Comparison of ENCODE assay signal across 28 cellular contexts in the genomic region with DNA sequence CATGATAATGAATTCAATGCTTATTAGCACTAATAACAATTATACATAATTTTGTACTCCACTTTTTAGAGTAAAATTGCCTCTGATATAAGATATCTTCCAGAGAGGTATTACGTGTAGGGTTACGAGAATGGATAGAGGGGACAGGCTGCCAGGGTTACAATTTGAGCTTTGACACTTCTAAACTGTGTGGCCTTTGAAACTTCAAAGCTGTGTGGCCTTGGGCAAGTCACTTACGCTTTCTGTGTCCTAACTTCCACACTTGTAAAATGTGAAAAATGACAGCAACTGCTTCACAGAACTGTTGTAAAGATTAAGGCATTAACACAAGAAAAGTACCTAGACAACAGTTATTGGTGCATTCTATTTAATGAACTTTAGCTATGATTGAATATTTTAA.
"Had no signal": no experiment of that assay in that cellular context is flagged by ENCODE, and none has a peak within 500 bp of the region (broad histone marks: within the 10 kb centered on the region; RNA-seq: fewer than 3 reads in every experiment).

No MANE protein-coding gene starts in this region.

- H3K4me3 ChIP-seq: stomach, suprapubic skin, testis, thoracic aorta, thyroid gland, tibial artery, tibial nerve, transverse colon, upper lobe of left lung, upper lobe of right lung, uterus, vagina had no signal

- H3K27me3 ChIP-seq: stomach, suprapubic skin, testis, thyroid gland, tibial artery, tibial nerve, transverse colon, upper lobe of left lung, upper lobe of right lung, uterus, vagina had no signal

- DNase-seq: stimulated activated CD4-positive, alpha-beta T cell treated with anti-CD3 and anti-CD28 coated beads, Interleukin-2, amount 100 ng/mL, for 48 hours; stimulated activated CD4-positive, alpha-beta T cell treated with anti-CD3 and anti-CD28 coated beads, Interleukin-4, amount 100 ng/mL, for 1 hour; stimulated activated CD4-positive, alpha-beta T cell treated with anti-CD3 and anti-CD28 coated beads, Interleukin-4, amount 100 ng/mL, for 24 hours; stimulated activated CD4-positive, alpha-beta T cell treated with anti-CD3 and anti-CD28 coated beads, Interleukin-4, amount 100 ng/mL, for 4 hours; stimulated activated CD8-positive, alpha-beta memory T cell treated with anti-CD3 and anti-CD28 coated beads, Interleukin-4, amount 100 ng/mL, for 48 hours; stimulated activated naive B cell treated with anti-CD40 and anti-IgM and Interleukin-4, amounts not matched to agents 10 μg/mL and 1 μg/mL and 100 μg/mL, for 72 hours; stimulated activated naive CD4-positive, alpha-beta T cell; stimulated activated naive CD4-positive, alpha-beta T cell treated with Interleukin-2 at 50 U/mL for 16 hours; stimulated activated naive CD8-positive, alpha-beta T cell treated with anti-CD3 and anti-CD28 coated beads, Interleukin-15, amount 100 ng/mL, for 72 hours; stimulated activated naive CD8-positive, alpha-beta T cell treated with anti-CD3 and anti-CD28 coated beads, Interleukin-15, Interleukin-2, amounts not matched to agents 100 U/mL and 50 U/mL, for 24 hours; stomach; substantia nigra; testis; thyroid gland; tibial artery; transverse colon; trophoblast cell; upper lobe of left lung; upper lobe of right lung; uterus had no signal

- H3K4me1 ChIP-seq: stomach, suprapubic skin, testis, thyroid gland, tibial artery, tibial nerve, transverse colon, upper lobe of left lung, upper lobe of right lung, uterus, vagina had no signal

- H3K27me3 Mint-ChIP-seq: stimulated activated memory B cell treated with anti-CD40 and anti-IgM and Interleukin-4, amounts not matched to agents 10 μg/mL and 1 μg/mL and 100 μg/mL, for 72 hours; stimulated activated naive B cell treated with anti-CD40 and anti-IgM and Interleukin-4, amounts not matched to agents 10 μg/mL and 1 μg/mL and 100 μg/mL, for 72 hours; stimulated activated naive CD8-positive, alpha-beta T cell treated with anti-CD3 and anti-CD28 coated beads, Interleukin-15, amount 100 ng/mL, for 72 hours had no signal

- ATAC-seq: stimulated activated effector memory CD8-positive, alpha-beta T cell treated with anti-CD3 and anti-CD28 coated beads, Interleukin-12 subunit alpha, Interleukin-12 subunit beta, amount 100 ng/mL, for 72 hours; stimulated activated memory B cell treated with anti-CD40 and anti-IgM and Interleukin-4, amounts not matched to agents 10 μg/mL and 1 μg/mL and 100 μg/mL, for 72 hours; stimulated activated naive B cell treated with anti-CD40 and anti-IgM and Interleukin-4, amounts not matched to agents 10 μg/mL and 1 μg/mL and 100 μg/mL, for 72 hours; stimulated activated naive CD8-positive, alpha-beta T cell treated with anti-CD3 and anti-CD28 coated beads, Interleukin-15, amount 100 ng/mL, for 72 hours; stimulated activated naive CD8-positive, alpha-beta T cell treated with anti-CD3 and anti-CD28 coated beads, Interleukin-15, Interleukin-2, amounts not matched to agents 100 U/mL and 50 U/mL, for 24 hours; upper lobe of right lung had no signal

- H3K36me3 Mint-ChIP-seq: stimulated activated effector memory CD8-positive, alpha-beta T cell treated with anti-CD3 and anti-CD28 coated beads, Interleukin-12 subunit alpha, Interleukin-12 subunit beta, amount 100 ng/mL, for 72 hours; stimulated activated memory B cell treated with anti-CD40 and anti-IgM and Interleukin-4, amounts not matched to agents 10 μg/mL and 1 μg/mL and 100 μg/mL, for 72 hours; stimulated activated naive B cell treated with anti-CD40 and anti-IgM and Interleukin-4, amounts not matched to agents 10 μg/mL and 1 μg/mL and 100 μg/mL, for 72 hours; type B pancreatic cell had no signal

- H3K4me3 Mint-ChIP-seq: stimulated activated effector memory CD8-positive, alpha-beta T cell treated with anti-CD3 and anti-CD28 coated beads, Interleukin-12 subunit alpha, Interleukin-12 subunit beta, amount 100 ng/mL, for 72 hours; stimulated activated memory B cell treated with anti-CD40 and anti-IgM and Interleukin-4, amounts not matched to agents 10 μg/mL and 1 μg/mL and 100 μg/mL, for 72 hours; stimulated activated naive B cell treated with anti-CD40 and anti-IgM and Interleukin-4, amounts not matched to agents 10 μg/mL and 1 μg/mL and 100 μg/mL, for 72 hours; stimulated activated naive CD8-positive, alpha-beta T cell treated with anti-CD3 and anti-CD28 coated beads, Interleukin-15, amount 100 ng/mL, for 72 hours; stimulated activated naive CD8-positive, alpha-beta T cell treated with anti-CD3 and anti-CD28 coated beads, Interleukin-15, Interleukin-2, amounts not matched to agents 100 ng/mL and 50 ng/mL, for 24 hours; type B pancreatic cell had no signal

- H3K36me3 ChIP-seq: stomach, suprapubic skin, thoracic aorta, thyroid gland, tibial artery, tibial nerve, transverse colon, upper lobe of left lung, upper lobe of right lung, uterus, vagina had no signal

- H3K4me1 Mint-ChIP-seq: stimulated activated effector memory CD8-positive, alpha-beta T cell treated with anti-CD3 and anti-CD28 coated beads, Interleukin-12 subunit alpha, Interleukin-12 subunit beta, amount 100 ng/mL, for 72 hours; stimulated activated memory B cell treated with anti-CD40 and anti-IgM and Interleukin-4, amounts not matched to agents 10 μg/mL and 1 μg/mL and 100 μg/mL, for 72 hours; stimulated activated naive B cell treated with anti-CD40 and anti-IgM and Interleukin-4, amounts not matched to agents 10 μg/mL and 1 μg/mL and 100 μg/mL, for 72 hours; stimulated activated naive CD8-positive, alpha-beta T cell treated with anti-CD3 and anti-CD28 coated beads, Interleukin-15, amount 100 ng/mL, for 72 hours had no signal

- H3K27ac Mint-ChIP-seq: stimulated activated effector memory CD8-positive, alpha-beta T cell treated with anti-CD3 and anti-CD28 coated beads, Interleukin-12 subunit alpha, Interleukin-12 subunit beta, amount 100 ng/mL, for 72 hours; stimulated activated memory B cell treated with anti-CD40 and anti-IgM and Interleukin-4, amounts not matched to agents 10 μg/mL and 1 μg/mL and 100 μg/mL, for 72 hours; stimulated activated naive B cell treated with anti-CD40 and anti-IgM and Interleukin-4, amounts not matched to agents 10 μg/mL and 1 μg/mL and 100 μg/mL, for 72 hours; stimulated activated naive CD8-positive, alpha-beta T cell treated with anti-CD3 and anti-CD28 coated beads, Interleukin-15, amount 100 ng/mL, for 72 hours; stimulated activated naive CD8-positive, alpha-beta T cell treated with anti-CD3 and anti-CD28 coated beads, Interleukin-15, Interleukin-2, amounts not matched to agents 100 ng/mL and 50 ng/mL, for 24 hours; type B pancreatic cell had no signal

- H3K27ac ChIP-seq: stomach, suprapubic skin, testis, thoracic aorta, thyroid gland, tibial artery, tibial nerve, transverse colon, upper lobe of left lung, upper lobe of right lung, uterus, vagina had no signal

- H3K9me3 Mint-ChIP-seq: stimulated activated effector memory CD8-positive, alpha-beta T cell treated with anti-CD3 and anti-CD28 coated beads, Interleukin-12 subunit alpha, Interleukin-12 subunit beta, amount 100 ng/mL, for 72 hours; stimulated activated memory B cell treated with anti-CD40 and anti-IgM and Interleukin-4, amounts not matched to agents 10 μg/mL and 1 μg/mL and 100 μg/mL, for 72 hours; stimulated activated naive B cell treated with anti-CD40 and anti-IgM and Interleukin-4, amounts not matched to agents 10 μg/mL and 1 μg/mL and 100 μg/mL, for 72 hours; stimulated activated naive CD8-positive, alpha-beta T cell treated with anti-CD3 and anti-CD28 coated beads, Interleukin-15, amount 100 ng/mL, for 72 hours; stimulated activated naive CD8-positive, alpha-beta T cell treated with anti-CD3 and anti-CD28 coated beads, Interleukin-15, Interleukin-2, amounts not matched to agents 100 ng/mL and 50 ng/mL, for 24 hours; type B pancreatic cell had no signal

- H3K9me3 ChIP-seq: stomach, suprapubic skin, testis, thoracic aorta, thyroid gland, tibial artery, tibial nerve, transverse colon, upper lobe of left lung, upper lobe of right lung, uterus, vagina had no signal
